8 cellular contexts compared by ENCODE assay signal in the genomic region with DNA sequence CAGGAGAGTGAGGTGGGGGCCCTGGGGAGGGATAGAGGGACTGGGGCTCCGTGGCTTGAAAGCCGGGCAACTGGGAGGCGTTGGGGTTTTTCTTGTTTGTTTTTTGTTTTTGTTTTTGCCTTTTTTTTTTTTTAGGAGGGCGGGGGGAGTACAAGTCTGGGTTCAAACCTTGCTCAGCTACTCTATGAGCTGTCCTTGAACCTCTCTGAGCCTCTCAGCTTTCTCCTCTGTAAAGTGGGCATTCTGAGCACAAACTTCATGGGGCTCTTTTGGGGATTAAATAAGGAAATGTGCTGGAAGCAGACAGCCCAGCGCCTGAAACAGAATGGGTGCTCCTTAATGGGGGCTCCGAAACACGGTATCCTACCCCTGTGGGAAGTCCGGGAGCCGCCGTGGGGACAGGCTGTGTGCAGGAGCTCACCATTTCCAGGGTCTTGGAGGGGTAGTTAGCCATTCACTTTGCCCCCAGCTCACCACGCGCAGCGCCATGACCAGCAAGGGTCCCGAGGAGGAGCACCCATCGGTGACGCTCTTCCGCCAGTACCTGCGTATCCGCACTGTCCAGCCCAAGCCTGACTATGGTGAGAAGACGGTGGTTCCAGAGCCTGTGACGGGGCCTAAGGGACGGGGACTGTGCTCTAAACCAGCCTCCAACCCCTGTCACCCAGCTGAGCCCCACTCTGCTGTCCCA. TPM values are rescaled to one million over a fixed set of nuclear protein-coding genes. Genes with fewer than 3 reads are reported as not detected.
DNase-seq lines count a peak whose midpoint lies in the region; TF ChIP-seq lines count a peak whose summit lies in the region.

No MANE protein-coding gene starts in this region.

- peak overlapping the region; percentile 56 for H2AFZ ChIP-seq in SU-DHL-6 (ENCODE audit: low read depth, low read length, severe bottlenecking)

- H3K36me3 ChIP-seq in GM06990 (ENCODE audit: control insufficient read depth, insufficient read depth, low read length) = no peaks in the 10 kb centered on the region
- H3K36me3 ChIP-seq in SU-DHL-6 (ENCODE audit: low read length) = no peaks in the 10 kb centered on the region
- H3K36me3 ChIP-seq in prostate gland = no peaks in the 10 kb centered on the region

- no peaks in the 10 kb centered on the region for H4K20me1 ChIP-seq in SU-DHL-6 (ENCODE audit: low read depth, low read length)

- no peak for TF ChIP-seq CTCF in GM06990 (IDR thresholded peaks at IDR 0.05; ENCODE audit: insufficient read depth, low read length, poor library complexity, severe bottlenecking)
- TF ChIP-seq CTCF in SU-DHL-6 (IDR thresholded peaks at IDR 0.05; ENCODE audit: insufficient read depth, low read length, poor library complexity, severe bottlenecking) = no peak
- TF ChIP-seq CTCF in fibroblast of pulmonary artery (IDR thresholded peaks at IDR 0.05; ENCODE audit: low read length, missing control alignments) = no peak
- TF ChIP-seq CTCF in prostate gland (IDR thresholded peaks at IDR 0.05) = no peak

- peaks cover 11% of the 10 kb centered on the region for H3K4me1 ChIP-seq in prostate gland (replicated peaks)

- H3K9me2 ChIP-seq in SU-DHL-6 (replicated peaks; ENCODE audit: insufficient read depth, low read length) = no peaks in the 10 kb centered on the region

- peaks cover 7% of the 10 kb centered on the region; the same call in 1 of the 2 replicates for H3K79me2 ChIP-seq in SU-DHL-6 (ENCODE audit: insufficient read depth, low read length)

- intact Hi-C loops in prostate gland (cut with DNase I) = no loop called here

- H3K9ac ChIP-seq in SU-DHL-6 (ENCODE audit: low read length) = peak overlapping the region; percentile 71

- H3K9me3 ChIP-seq in SU-DHL-6 (ENCODE audit: insufficient read depth, low read length) (no peaks in the 10 kb centered on the region), prostate gland (no peaks in the 10 kb centered on the region)

- TF ChIP-seq POLR2A in prostate gland (IDR thresholded peaks at IDR 0.05) = no peak

- peak overlapping the region; percentile 82 for H3K4me2 ChIP-seq in SU-DHL-6 (ENCODE audit: low read depth, low read length, poor library complexity, severe bottlenecking)

- DNase-seq in GM06990 (ENCODE audit: extremely low read depth, insufficient read length) (no peak), fibroblast of pulmonary artery (ENCODE audit: low read depth) (no peak), prostate gland (ENCODE audit: low spot score) (no peak), GM03348 (ENCODE audit: low spot score) (no peak), NCI-H446 (lab: John Stamatoyannopoulos, UW) (no peak), NAMALWA (ENCODE audit: low spot score) (no peak)
- no peak for DNase-seq in stimulated activated naive CD4-positive, alpha-beta T cell treated with Interleukin-2 at 50 U/mL for 16 hours (lab: John Stamatoyannopoulos, UW)

- H3K4me3 ChIP-seq in GM06990 (replicated peaks; ENCODE audit: low read depth, low read length) = peak overlapping the region; percentile 62
- H3K4me3 ChIP-seq in SU-DHL-6 (ENCODE audit: insufficient read depth, low read length, poor library complexity, severe bottlenecking) = peak overlapping the region; percentile 75
- H3K4me3 ChIP-seq in fibroblast of pulmonary artery (replicated peaks; ENCODE audit: low read depth, low read length) = peak overlapping the region; percentile 65
- peak overlapping the region; percentile 34 to 41 for H3K4me3 ChIP-seq in prostate gland

- H3K27ac ChIP-seq in SU-DHL-6 (ENCODE audit: low read depth, low read length) (peak overlapping the region; percentile 71), prostate gland (peak overlapping the region; percentile 89 to 90)

- H3F3A ChIP-seq in SU-DHL-6 (ENCODE audit: insufficient read depth) = peaks cover 15% of the 10 kb centered on the region

- 68% methylated on average over 22 of the region's 22 CpGs for WGBS in prostate gland

- H3K27me3 ChIP-seq in GM06990 (replicated peaks; ENCODE audit: control insufficient read depth, insufficient read depth, low read length) (no peaks in the 10 kb centered on the region), SU-DHL-6 (ENCODE audit: low read length) (no peaks in the 10 kb centered on the region), prostate gland (replicated peaks; ENCODE audit: insufficient read depth) (no peaks in the 10 kb centered on the region)

RNA-seq across cellular contexts. Expression of gene ACY1, which starts 0.4 kb away (rescaled TPM):
- 10 to 100 TPM; 42.1 to 82.6 TPM for total RNA-seq in prostate gland

RNA-seq across cellular contexts. Expression of gene ABHD14A, which starts 8.9 kb away (rescaled TPM):
- total RNA-seq in prostate gland = 10 to 100 TPM; 55.3 to 58.5 TPM

RNA-seq across cellular contexts. Expression of gene ABHD14B, which starts 9.9 kb away (rescaled TPM):
- total RNA-seq in prostate gland = 100 to 1,000 TPM in 1 of 2 donors, 10 to 100 TPM in 1; 53.7 to 128 TPM

RNA-seq across cellular contexts. Expression of gene RPL29, which starts 12.0 kb away (rescaled TPM):
- 1,000 to 10,000 TPM; 1,249 to 2,015 TPM for total RNA-seq in prostate gland

RNA-seq across cellular contexts. Expression of gene PCBP4, which starts 16.5 kb away (rescaled TPM):
- 10 to 100 TPM; 74.0 to 74.1 TPM for total RNA-seq in prostate gland
